ENCODE assay signal across 8 cellular contexts in the genomic region with DNA sequence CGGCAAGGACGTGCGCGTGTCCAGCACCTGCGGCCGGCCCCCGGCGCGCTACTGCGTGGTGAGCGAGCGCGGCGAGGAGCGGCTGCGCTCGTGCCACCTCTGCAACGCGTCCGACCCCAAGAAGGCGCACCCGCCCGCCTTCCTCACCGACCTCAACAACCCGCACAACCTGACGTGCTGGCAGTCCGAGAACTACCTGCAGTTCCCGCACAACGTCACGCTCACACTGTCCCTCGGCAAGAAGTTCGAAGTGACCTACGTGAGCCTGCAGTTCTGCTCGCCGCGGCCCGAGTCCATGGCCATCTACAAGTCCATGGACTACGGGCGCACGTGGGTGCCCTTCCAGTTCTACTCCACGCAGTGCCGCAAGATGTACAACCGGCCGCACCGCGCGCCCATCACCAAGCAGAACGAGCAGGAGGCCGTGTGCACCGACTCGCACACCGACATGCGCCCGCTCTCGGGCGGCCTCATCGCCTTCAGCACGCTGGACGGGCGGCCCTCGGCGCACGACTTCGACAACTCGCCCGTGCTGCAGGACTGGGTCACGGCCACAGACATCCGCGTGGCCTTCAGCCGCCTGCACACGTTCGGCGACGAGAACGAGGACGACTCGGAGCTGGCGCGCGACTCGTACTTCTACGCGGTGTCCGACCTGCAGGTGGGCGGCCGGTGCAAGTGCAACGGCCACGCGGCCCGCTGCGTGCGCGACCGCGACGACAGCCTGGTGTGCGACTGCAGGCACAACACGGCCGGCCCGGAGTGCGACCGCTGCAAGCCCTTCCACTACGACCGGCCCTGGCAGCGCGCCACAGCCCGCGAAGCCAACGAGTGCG. TPM values are rescaled to one million over a fixed set of nuclear protein-coding genes. Genes with fewer than 3 reads are reported as not detected.
DNase-seq lines count a peak whose midpoint lies in the region; ATAC-seq and TF ChIP-seq lines count a peak whose summit lies in the region.

No MANE protein-coding gene starts in this region.

- DNase-seq in D341Med (ENCODE audit: low spot score) = peak; percentile 36
- DNase-seq in activated B cell treated with CpG ODN at 0.5 μM for 24 hours = peak; percentile 26
- DNase-seq in fibroblast of pulmonary artery (ENCODE audit: low read depth) = peak; percentile 11
- DNase-seq in occipital lobe (lab: John Stamatoyannopoulos, UW) = no peak
- DNase-seq in NCI-H510A (lab: John Stamatoyannopoulos, UW) = no peak

- peak overlapping the region; percentile 73 for H3K4me2 ChIP-seq in parathyroid adenoma (ENCODE audit: low read length)

- CTCF ChIA-PET in activated B cell treated with CpG ODN at 0.5 μM for 24 hours (lab: Charles Lee) = no interaction called here

- peak overlapping the region; percentile 87 for H3K4me3 Mint-ChIP-seq in activated B cell treated with CpG ODN at 0.5 μM for 24 hours

- peak overlapping the region; percentile 65 for H2AFZ ChIP-seq in parathyroid adenoma

- H3K9me3 ChIP-seq in parathyroid adenoma (ENCODE audit: control insufficient read depth, low read length) = no peaks in the 10 kb centered on the region

- no peaks in the 10 kb centered on the region for H3K36me3 Mint-ChIP-seq in activated B cell treated with CpG ODN at 0.5 μM for 24 hours (ENCODE audit: low read depth)

- ATAC-seq in activated B cell treated with CpG ODN at 0.5 μM for 24 hours (ENCODE audit: low read depth) = no peak
- ATAC-seq in GM21447 (IDR thresholded peaks at IDR 0.05; ENCODE audit: unreplicated experiment) = no peak
- no peak for ATAC-seq in GM21576 (IDR thresholded peaks at IDR 0.05; ENCODE audit: unreplicated experiment)

- no peaks in the 10 kb centered on the region for H3K9me3 Mint-ChIP-seq in activated B cell treated with CpG ODN at 0.5 μM for 24 hours

- no peaks in the 10 kb centered on the region for H3K4me1 ChIP-seq in parathyroid adenoma

- POLR2A ChIA-PET in activated B cell treated with CpG ODN at 0.5 μM for 24 hours (lab: Charles Lee) = no interaction called here

- peaks cover 38% of the 10 kb centered on the region for H3K27me3 Mint-ChIP-seq in activated B cell treated with CpG ODN at 0.5 μM for 24 hours

- no peaks in the 10 kb centered on the region for H3K27me3 ChIP-seq in parathyroid adenoma (ENCODE audit: control insufficient read depth, insufficient read depth, low read length)

- no peaks in the 10 kb centered on the region for H3K36me3 ChIP-seq in parathyroid adenoma (ENCODE audit: control insufficient read depth, insufficient read depth, low read length)

- H3K4me3 ChIP-seq in fibroblast of pulmonary artery (replicated peaks; ENCODE audit: low read depth, low read length) (no peak overlapping the region), parathyroid adenoma (ENCODE audit: low read depth, low read length) (peak overlapping the region; percentile 54)

- no peak overlapping the region for H3K27ac ChIP-seq in parathyroid adenoma

- no peaks in the 10 kb centered on the region for H3K79me2 ChIP-seq in parathyroid adenoma

- intact Hi-C loops in activated B cell treated with CpG ODN at 0.5 μM for 24 hours (cut with micrococcal nuclease) = loop anchor here (5.0 to 10.0 kb wide), 2 partner anchors 270 to 388 kb away; partner anchors contain the start of gene MYH10

- TF ChIP-seq CTCF in activated B cell treated with CpG ODN at 0.5 μM for 24 hours (IDR thresholded peaks at IDR 0.05) (no peak), fibroblast of pulmonary artery (IDR thresholded peaks at IDR 0.05; ENCODE audit: low read length, missing control alignments) (no peak), parathyroid adenoma (IDR thresholded peaks at IDR 0.05) (no peak)

- H3K4me1 Mint-ChIP-seq in activated B cell treated with CpG ODN at 0.5 μM for 24 hours = peaks cover 23% of the 10 kb centered on the region

- no peak overlapping the region for H3K9ac ChIP-seq in parathyroid adenoma

- peak overlapping the region; percentile 46 for H3K27ac Mint-ChIP-seq in activated B cell treated with CpG ODN at 0.5 μM for 24 hours

RNA-seq across cellular contexts. Expression of gene NTN1, which starts 1.5 kb away (rescaled TPM):
- total RNA-seq in activated B cell treated with CpG ODN at 0.5 μM for 24 hours (1.0 and 1.1 TPM in 2 replicates), occipital lobe (1.1 TPM)

RNA-seq across cellular contexts. Expression of gene PIK3R5, which starts 57.3 kb away (rescaled TPM):
- total RNA-seq in activated B cell treated with CpG ODN at 0.5 μM for 24 hours (31.0 and 34.2 TPM in 2 replicates), occipital lobe (0.62 TPM)

Comparison
In these comparisons a context has a peak if more than half of its experiments do, and no peak if none do; other contexts are left out.
1. DNase-seq: peak in D341Med (single experiment), activated B cell treated with CpG ODN at 0.5 μM for 24 hours (single experiment) and fibroblast of pulmonary artery (single experiment); none in occipital lobe (single experiment) and NCI-H510A (single experiment).
2. RNA of gene PIK3R5, which starts 57.3 kb away (total RNA-seq): 31.0 to 34.2 TPM in activated B cell treated with CpG ODN at 0.5 μM for 24 hours; 0.62 TPM in occipital lobe (single experiment); every median in the first group is over 10 times any median in the second.